In the genomic region with DNA sequence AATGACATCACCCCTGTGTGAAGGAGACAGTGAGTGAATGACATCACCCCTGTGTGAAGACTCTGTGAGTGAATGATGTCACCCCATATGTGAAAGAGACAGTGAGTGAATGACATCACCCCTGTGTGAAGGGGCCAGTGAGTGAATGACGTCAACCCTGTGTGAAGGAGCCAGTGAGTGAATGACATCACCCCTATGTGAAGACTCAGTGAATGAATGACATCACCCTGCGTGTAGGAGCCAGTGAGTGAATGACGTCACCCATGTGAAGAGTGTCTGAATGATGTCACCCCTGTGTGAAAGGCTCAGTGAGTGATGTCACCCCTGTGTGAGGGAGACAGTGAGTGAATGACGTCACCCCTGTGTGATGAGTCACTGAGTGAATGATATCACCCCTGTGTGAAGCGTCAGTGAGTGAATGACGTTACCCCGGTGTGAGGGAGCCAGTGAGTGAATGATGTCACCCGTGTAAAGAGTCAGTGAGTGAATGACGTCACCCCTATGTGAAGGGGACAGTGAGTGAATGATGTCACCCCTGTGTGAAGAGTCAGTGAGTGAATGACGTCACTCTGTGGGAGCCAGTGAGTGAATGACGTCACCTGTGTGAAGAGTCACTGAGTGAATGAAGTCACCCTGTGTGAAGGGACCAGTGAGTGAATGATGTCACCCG, we compare ENCODE assay signal across 1 cellular context.
A peak's percentile ranks its signal among the peaks of the same experiment; 100 is the strongest.
TF ChIP-seq lines count a peak whose summit lies in the region.

No MANE protein-coding gene starts in this region.

TF ChIP-seq in HEK293, 187 proteins besides CTCF, POLR2A, EP300 and RAD21 (continued from another document and continues in another):
- TF ChIP-seq, protein P1, sequence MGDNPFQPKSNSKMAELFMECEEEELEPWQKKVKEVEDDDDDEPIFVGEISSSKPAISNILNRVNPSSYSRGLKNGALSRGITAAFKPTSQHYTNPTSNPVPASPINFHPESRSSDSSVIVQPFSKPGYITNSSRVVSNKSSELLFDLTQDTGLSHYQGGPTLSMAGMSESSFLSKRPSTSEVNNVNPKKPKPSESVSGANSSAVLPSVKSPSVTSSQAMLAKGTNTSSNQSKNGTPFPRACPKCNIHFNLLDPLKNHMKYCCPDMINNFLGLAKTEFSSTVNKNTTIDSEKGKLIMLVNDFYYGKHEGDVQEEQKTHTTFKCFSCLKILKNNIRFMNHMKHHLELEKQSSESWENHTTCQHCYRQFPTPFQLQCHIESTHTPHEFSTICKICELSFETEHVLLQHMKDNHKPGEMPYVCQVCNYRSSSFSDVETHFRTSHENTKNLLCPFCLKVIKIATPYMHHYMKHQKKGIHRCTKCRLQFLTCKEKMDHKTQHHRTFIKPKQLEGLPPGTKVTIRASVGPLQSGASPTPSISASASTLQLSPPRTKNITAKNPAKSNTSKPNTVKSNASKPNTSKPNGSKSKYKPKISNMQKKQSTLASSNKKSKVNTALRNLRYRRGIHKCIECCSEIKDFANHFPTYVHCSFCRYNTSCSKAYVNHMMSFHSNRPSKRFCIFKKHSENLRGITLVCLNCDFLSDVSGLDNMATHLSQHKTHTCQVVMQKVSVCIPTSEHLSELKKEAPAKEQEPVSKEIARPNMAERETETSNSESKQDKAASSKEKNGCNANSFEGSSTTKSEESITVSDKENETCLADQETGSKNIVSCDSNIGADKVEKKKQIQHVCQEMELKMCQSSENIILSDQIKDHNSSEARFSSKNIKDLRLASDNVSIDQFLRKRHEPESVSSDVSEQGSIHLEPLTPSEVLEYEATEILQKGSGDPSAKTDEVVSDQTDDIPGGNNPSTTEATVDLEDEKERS (tag by site-specific recombination; IDR thresholded peaks at IDR 0.05), result peak; percentile 96
- TF ChIP-seq ZNF157 (tag by site-specific recombination; IDR thresholded peaks at IDR 0.05) (no peak), ZNF426 (tag by site-specific recombination; IDR thresholded peaks at IDR 0.05) (no peak), OSR2 (tag by site-specific recombination; IDR thresholded peaks at IDR 0.05) (no peak), ZNF184 (tag by site-specific recombination; IDR thresholded peaks at IDR 0.05) (no peak), ZNF48 (tag by site-specific recombination; IDR thresholded peaks at IDR 0.05) (no peak), ZFP69B (tag by site-specific recombination; IDR thresholded peaks at IDR 0.05) (no peak), KLF10 (tag by site-specific recombination; IDR thresholded peaks at IDR 0.05) (no peak), ZNF302 (tag by site-specific recombination; IDR thresholded peaks at IDR 0.05; ENCODE audit: low read depth) (no peak), ZNF596 (tag by site-specific recombination; IDR thresholded peaks at IDR 0.05) (no peak), ZNF600 (tag by site-specific recombination; IDR thresholded peaks at IDR 0.05) (no peak), TRIM28 (IDR thresholded peaks at IDR 0.05; ENCODE audit: borderline replicate concordance, low read length) (peak; percentile 59), ZNF132 (tag by site-specific recombination; IDR thresholded peaks at IDR 0.05; ENCODE audit: borderline replicate concordance) (no peak), ZNF548 (tag by site-specific recombination; IDR thresholded peaks at IDR 0.05) (no peak), ZNF777 (tag by site-specific recombination; IDR thresholded peaks at IDR 0.05; ENCODE audit: borderline replicate concordance) (no peak), HOXD13 (CRISPR knock-in tag; IDR thresholded peaks at IDR 0.05; ENCODE audit: borderline replicate concordance) (no peak), ZNF529 (tag by site-specific recombination; IDR thresholded peaks at IDR 0.05; ENCODE audit: insufficient replicate concordance) (no peak), ZNF24 (tag by site-specific recombination; IDR thresholded peaks at IDR 0.05) (no peak), ZNF391 (tag by site-specific recombination; IDR thresholded peaks at IDR 0.05; ENCODE audit: borderline replicate concordance, low read depth) (no peak), ZNF610 (tag by site-specific recombination; IDR thresholded peaks at IDR 0.05; ENCODE audit: borderline replicate concordance) (no peak), ZNF311 (tag by site-specific recombination; IDR thresholded peaks at IDR 0.05; ENCODE audit: borderline replicate concordance) (no peak), ZFP41 (tag by site-specific recombination; IDR thresholded peaks at IDR 0.05; ENCODE audit: borderline replicate concordance) (no peak), SP2 (tag by site-specific recombination; IDR thresholded peaks at IDR 0.05) (no peak), ZBTB20 (tag by site-specific recombination; IDR thresholded peaks at IDR 0.05) (no peak), ZNF521 (tag by site-specific recombination; IDR thresholded peaks at IDR 0.05) (no peak), ZNF473 (tag by site-specific recombination; IDR thresholded peaks at IDR 0.05) (peak; percentile 79), WT1 (tag by site-specific recombination; IDR thresholded peaks at IDR 0.05) (no peak), ZBTB17 (tag by site-specific recombination; IDR thresholded peaks at IDR 0.05) (no peak)
- TF ChIP-seq, protein P2, sequence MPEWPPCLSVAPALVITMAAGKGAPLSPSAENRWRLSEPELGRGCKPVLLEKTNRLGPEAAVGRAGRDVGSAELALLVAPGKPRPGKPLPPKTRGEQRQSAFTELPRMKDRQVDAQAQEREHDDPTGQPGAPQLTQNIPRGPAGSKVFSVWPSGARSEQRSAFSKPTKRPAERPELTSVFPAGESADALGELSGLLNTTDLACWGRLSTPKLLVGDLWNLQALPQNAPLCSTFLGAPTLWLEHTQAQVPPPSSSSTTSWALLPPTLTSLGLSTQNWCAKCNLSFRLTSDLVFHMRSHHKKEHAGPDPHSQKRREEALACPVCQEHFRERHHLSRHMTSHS (tag by site-specific recombination; IDR thresholded peaks at IDR 0.05), result no peak
- TF ChIP-seq, protein P3, sequence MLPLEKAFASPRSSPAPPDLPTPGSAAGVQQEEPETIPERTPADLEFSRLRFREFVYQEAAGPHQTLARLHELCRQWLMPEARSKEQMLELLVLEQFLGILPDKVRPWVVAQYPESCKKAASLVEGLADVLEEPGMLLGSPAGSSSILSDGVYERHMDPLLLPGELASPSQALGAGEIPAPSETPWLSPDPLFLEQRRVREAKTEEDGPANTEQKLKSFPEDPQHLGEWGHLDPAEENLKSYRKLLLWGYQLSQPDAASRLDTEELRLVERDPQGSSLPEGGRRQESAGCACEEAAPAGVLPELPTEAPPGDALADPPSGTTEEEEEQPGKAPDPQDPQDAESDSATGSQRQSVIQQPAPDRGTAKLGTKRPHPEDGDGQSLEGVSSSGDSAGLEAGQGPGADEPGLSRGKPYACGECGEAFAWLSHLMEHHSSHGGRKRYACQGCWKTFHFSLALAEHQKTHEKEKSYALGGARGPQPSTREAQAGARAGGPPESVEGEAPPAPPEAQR (tag by site-specific recombination; IDR thresholded peaks at IDR 0.05), result peak; percentile 73; the same call in 1 of the 2 replicates
- TF ChIP-seq, protein P4, sequence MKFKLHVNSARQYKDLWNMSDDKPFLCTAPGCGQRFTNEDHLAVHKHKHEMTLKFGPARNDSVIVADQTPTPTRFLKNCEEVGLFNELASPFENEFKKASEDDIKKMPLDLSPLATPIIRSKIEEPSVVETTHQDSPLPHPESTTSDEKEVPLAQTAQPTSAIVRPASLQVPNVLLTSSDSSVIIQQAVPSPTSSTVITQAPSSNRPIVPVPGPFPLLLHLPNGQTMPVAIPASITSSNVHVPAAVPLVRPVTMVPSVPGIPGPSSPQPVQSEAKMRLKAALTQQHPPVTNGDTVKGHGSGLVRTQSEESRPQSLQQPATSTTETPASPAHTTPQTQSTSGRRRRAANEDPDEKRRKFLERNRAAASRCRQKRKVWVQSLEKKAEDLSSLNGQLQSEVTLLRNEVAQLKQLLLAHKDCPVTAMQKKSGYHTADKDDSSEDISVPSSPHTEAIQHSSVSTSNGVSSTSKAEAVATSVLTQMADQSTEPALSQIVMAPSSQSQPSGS (tag by site-specific recombination; IDR thresholded peaks at IDR 0.05; ENCODE audit: low read depth), result peak; percentile 99
- TF ChIP-seq, protein P5, sequence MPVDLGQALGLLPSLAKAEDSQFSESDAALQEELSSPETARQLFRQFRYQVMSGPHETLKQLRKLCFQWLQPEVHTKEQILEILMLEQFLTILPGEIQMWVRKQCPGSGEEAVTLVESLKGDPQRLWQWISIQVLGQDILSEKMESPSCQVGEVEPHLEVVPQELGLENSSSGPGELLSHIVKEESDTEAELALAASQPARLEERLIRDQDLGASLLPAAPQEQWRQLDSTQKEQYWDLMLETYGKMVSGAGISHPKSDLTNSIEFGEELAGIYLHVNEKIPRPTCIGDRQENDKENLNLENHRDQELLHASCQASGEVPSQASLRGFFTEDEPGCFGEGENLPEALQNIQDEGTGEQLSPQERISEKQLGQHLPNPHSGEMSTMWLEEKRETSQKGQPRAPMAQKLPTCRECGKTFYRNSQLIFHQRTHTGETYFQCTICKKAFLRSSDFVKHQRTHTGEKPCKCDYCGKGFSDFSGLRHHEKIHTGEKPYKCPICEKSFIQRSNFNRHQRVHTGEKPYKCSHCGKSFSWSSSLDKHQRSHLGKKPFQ (tag by site-specific recombination; IDR thresholded peaks at IDR 0.05), result no peak
- TF ChIP-seq, protein P6, sequence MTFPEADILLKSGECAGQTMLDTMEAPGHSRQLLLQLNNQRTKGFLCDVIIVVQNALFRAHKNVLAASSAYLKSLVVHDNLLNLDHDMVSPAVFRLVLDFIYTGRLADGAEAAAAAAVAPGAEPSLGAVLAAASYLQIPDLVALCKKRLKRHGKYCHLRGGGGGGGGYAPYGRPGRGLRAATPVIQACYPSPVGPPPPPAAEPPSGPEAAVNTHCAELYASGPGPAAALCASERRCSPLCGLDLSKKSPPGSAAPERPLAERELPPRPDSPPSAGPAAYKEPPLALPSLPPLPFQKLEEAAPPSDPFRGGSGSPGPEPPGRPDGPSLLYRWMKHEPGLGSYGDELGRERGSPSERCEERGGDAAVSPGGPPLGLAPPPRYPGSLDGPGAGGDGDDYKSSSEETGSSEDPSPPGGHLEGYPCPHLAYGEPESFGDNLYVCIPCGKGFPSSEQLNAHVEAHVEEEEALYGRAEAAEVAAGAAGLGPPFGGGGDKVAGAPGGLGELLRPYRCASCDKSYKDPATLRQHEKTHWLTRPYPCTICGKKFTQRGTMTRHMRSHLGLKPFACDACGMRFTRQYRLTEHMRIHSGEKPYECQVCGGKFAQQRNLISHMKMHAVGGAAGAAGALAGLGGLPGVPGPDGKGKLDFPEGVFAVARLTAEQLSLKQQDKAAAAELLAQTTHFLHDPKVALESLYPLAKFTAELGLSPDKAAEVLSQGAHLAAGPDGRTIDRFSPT (tag by site-specific recombination; IDR thresholded peaks at IDR 0.05), result peak; percentile 51; the same call in 1 of the 2 replicates
- TF ChIP-seq, protein P7, sequence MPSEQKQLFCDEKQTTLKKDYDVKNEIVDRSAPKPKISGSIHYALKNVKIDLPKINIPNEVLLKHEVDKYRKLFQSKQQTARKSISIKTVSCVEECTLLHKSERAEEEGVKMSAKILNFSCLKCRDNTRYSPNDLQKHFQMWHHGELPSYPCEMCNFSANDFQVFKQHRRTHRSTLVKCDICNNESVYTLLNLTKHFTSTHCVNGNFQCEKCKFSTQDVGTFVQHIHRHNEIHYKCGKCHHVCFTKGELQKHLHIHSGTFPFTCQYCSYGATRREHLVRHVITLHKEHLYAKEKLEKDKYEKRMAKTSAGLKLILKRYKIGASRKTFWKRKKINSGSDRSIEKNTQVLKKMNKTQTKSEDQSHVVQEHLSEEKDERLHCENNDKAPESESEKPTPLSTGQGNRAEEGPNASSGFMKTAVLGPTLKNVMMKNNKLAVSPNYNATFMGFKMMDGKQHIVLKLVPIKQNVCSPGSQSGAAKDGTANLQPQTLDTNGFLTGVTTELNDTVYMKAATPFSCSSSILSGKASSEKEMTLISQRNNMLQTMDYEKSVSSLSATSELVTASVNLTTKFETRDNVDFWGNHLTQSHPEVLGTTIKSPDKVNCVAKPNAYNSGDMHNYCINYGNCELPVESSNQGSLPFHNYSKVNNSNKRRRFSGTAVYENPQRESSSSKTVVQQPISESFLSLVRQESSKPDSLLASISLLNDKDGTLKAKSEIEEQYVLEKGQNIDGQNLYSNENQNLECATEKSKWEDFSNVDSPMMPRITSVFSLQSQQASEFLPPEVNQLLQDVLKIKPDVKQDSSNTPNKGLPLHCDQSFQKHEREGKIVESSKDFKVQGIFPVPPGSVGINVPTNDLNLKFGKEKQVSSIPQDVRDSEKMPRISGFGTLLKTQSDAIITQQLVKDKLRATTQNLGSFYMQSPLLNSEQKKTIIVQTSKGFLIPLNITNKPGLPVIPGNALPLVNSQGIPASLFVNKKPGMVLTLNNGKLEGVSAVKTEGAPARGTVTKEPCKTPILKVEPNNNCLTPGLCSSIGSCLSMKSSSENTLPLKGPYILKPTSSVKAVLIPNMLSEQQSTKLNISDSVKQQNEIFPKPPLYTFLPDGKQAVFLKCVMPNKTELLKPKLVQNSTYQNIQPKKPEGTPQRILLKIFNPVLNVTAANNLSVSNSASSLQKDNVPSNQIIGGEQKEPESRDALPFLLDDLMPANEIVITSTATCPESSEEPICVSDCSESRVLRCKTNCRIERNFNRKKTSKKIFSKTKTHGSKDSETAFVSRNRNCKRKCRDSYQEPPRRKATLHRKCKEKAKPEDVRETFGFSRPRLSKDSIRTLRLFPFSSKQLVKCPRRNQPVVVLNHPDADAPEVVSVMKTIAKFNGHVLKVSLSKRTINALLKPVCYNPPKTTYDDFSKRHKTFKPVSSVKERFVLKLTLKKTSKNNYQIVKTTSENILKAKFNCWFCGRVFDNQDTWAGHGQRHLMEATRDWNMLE (tag by site-specific recombination; conservative IDR thresholded peaks at IDR 0.05; ENCODE audit: low read depth), result no peak
- TF ChIP-seq, protein P8, sequence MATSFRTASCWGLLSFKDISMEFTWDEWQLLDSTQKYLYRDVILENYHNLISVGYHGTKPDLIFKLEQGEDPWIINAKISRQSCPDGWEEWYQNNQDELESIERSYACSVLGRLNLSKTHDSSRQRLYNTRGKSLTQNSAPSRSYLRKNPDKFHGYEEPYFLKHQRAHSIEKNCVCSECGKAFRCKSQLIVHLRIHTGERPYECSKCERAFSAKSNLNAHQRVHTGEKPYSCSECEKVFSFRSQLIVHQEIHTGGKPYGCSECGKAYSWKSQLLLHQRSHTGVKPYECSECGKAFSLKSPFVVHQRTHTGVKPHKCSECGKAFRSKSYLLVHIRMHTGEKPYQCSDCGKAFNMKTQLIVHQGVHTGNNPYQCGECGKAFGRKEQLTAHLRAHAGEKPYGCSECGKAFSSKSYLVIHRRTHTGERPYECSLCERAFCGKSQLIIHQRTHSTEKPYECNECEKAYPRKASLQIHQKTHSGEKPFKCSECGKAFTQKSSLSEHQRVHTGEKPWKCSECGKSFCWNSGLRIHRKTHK (tag by site-specific recombination; IDR thresholded peaks at IDR 0.05), result 0 out of 2 replicates have a peak, but pooled peaks have one; percentile 19
- TF ChIP-seq, protein P9, sequence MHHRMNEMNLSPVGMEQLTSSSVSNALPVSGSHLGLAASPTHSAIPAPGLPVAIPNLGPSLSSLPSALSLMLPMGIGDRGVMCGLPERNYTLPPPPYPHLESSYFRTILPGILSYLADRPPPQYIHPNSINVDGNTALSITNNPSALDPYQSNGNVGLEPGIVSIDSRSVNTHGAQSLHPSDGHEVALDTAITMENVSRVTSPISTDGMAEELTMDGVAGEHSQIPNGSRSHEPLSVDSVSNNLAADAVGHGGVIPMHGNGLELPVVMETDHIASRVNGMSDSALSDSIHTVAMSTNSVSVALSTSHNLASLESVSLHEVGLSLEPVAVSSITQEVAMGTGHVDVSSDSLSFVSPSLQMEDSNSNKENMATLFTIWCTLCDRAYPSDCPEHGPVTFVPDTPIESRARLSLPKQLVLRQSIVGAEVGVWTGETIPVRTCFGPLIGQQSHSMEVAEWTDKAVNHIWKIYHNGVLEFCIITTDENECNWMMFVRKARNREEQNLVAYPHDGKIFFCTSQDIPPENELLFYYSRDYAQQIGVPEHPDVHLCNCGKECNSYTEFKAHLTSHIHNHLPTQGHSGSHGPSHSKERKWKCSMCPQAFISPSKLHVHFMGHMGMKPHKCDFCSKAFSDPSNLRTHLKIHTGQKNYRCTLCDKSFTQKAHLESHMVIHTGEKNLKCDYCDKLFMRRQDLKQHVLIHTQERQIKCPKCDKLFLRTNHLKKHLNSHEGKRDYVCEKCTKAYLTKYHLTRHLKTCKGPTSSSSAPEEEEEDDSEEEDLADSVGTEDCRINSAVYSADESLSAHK (tag by site-specific recombination; IDR thresholded peaks at IDR 0.05), result no peak
